1 cellular context compared by ENCODE assay signal in genomic region chr10:102112210-102112817, GRCh38.
A peak's percentile ranks its signal among the peaks of the same experiment; 100 is the strongest.
TF ChIP-seq lines count a peak whose summit lies in the region.

No MANE protein-coding gene starts in this region.

TF ChIP-seq in K562, 482 proteins besides CTCF, POLR2A, EP300 and RAD21 (continued from another document and continues in another):
- TF ChIP-seq HOMEZ (CRISPR knock-in tag; IDR thresholded peaks at IDR 0.05) (no peak), FOXO4 (CRISPR knock-in tag; IDR thresholded peaks at IDR 0.05) (no peak), NFE2L1 (tag; IDR thresholded peaks at IDR 0.05; ENCODE audit: borderline replicate concordance, low read depth) (no peak), POLR3A (IDR thresholded peaks at IDR 0.05; ENCODE audit: borderline replicate concordance, extremely low read depth, insufficient read depth, insufficient read length) (no peak), XRCC4 (IDR thresholded peaks at IDR 0.05; ENCODE audit: extremely low read depth, insufficient read depth, insufficient read length) (no peak), SRSF9 (IDR thresholded peaks at IDR 0.05; ENCODE audit: borderline replicate concordance, low read depth, low read length) (no peak), ZNF232 (CRISPR knock-in tag; IDR thresholded peaks at IDR 0.05) (no peak), MAFF (IDR thresholded peaks at IDR 0.05; ENCODE audit: low read length) (no peak), NR2C1 (IDR thresholded peaks at IDR 0.05) (0 out of 2 replicates have a peak, but pooled peaks have one; percentile 31), NR2C1 (tag; IDR thresholded peaks at IDR 0.05) (0 out of 2 replicates have a peak, but pooled peaks have one; percentile 18), CEBPG (CRISPR knock-in tag; IDR thresholded peaks at IDR 0.05) (no peak), CEBPG (tag; conservative IDR thresholded peaks at IDR 0.05 in 1 of 2, IDR thresholded peaks at IDR 0.05 in 1 of 2) (no peak), ZNF146 (CRISPR knock-in tag; IDR thresholded peaks at IDR 0.05; ENCODE audit: unreplicated experiment) (no peak), BRCA1 (IDR thresholded peaks at IDR 0.05) (no peak), BRCA1 (CRISPR knock-in tag; IDR thresholded peaks at IDR 0.05) (no peak), GATA2 (CRISPR knock-in tag; IDR thresholded peaks at IDR 0.05) (peak; percentile 84), RCOR1 (IDR thresholded peaks at IDR 0.05; ENCODE audit: borderline replicate concordance in 1 of 2, low read depth in 2 of 2, low read length in 2 of 2) (peak in 1 of 2 experiments; percentile 85; a peak in 2 of 4 replicates), PCBP2 (IDR thresholded peaks at IDR 0.05; ENCODE audit: low read depth, low read length, poor library complexity, severe bottlenecking) (no peak), ATF3 (IDR thresholded peaks at IDR 0.05) (no peak), ATF3 (CRISPR knock-in tag; conservative IDR thresholded peaks at IDR 0.05) (no peak), CREB1 (IDR thresholded peaks at IDR 0.05) (no peak), CREB1 (CRISPR knock-in tag; IDR thresholded peaks at IDR 0.05) (no peak), MED1 (CRISPR knock-in tag; IDR thresholded peaks at IDR 0.05; ENCODE audit: borderline replicate concordance) (no peak), FOSL1 (tag; conservative IDR thresholded peaks at IDR 0.05) (no peak), ZNF140 (CRISPR knock-in tag; IDR thresholded peaks at IDR 0.05) (no peak), SMAD1 (IDR thresholded peaks at IDR 0.05; ENCODE audit: low read depth, low read length, partially characterized antibody) (no peak), STAT6 (CRISPR knock-in tag; IDR thresholded peaks at IDR 0.05) (no peak), BMI1 (IDR thresholded peaks at IDR 0.05; ENCODE audit: low read length) (no peak), HNRNPLL (IDR thresholded peaks at IDR 0.05; ENCODE audit: low read depth, low read length, poor library complexity, severe bottlenecking) (no peak), PYGO2 (tag; IDR thresholded peaks at IDR 0.05) (no peak), SREBF2 (CRISPR knock-in tag; IDR thresholded peaks at IDR 0.05) (no peak), STAT5B (CRISPR knock-in tag; IDR thresholded peaks at IDR 0.05) (no peak), NUFIP1 (IDR thresholded peaks at IDR 0.05; ENCODE audit: partially characterized antibody) (no peak), MECOM (CRISPR knock-in tag; IDR thresholded peaks at IDR 0.05) (no peak), ZNF512 (tag; IDR thresholded peaks at IDR 0.05) (no peak), MAFG (tag; conservative IDR thresholded peaks at IDR 0.05) (no peak), PATZ1 (CRISPR knock-in tag; IDR thresholded peaks at IDR 0.05; ENCODE audit: borderline replicate concordance) (no peak), ADNP (tag; IDR thresholded peaks at IDR 0.05) (peak; percentile 97), ZNF41 (CRISPR knock-in tag; conservative IDR thresholded peaks at IDR 0.05) (no peak), GABPB2 (CRISPR knock-in tag; conservative IDR thresholded peaks at IDR 0.05) (no peak), E2F3 (CRISPR knock-in tag; IDR thresholded peaks at IDR 0.05) (no peak), FOXP1 (CRISPR knock-in tag; IDR thresholded peaks at IDR 0.05) (peak; percentile 33; the same call in 1 of the 2 replicates), NR2C2 (CRISPR knock-in tag; IDR thresholded peaks at IDR 0.05) (no peak), NR2C2 (tag; IDR thresholded peaks at IDR 0.05) (no peak; the same call in 1 of the 2 replicates), ELF4 (CRISPR knock-in tag; IDR thresholded peaks at IDR 0.05) (no peak), USF1 (CRISPR knock-in tag; IDR thresholded peaks at IDR 0.05) (no peak), FUS (optimal IDR thresholded peaks at IDR 0.05; ENCODE audit: low read depth, low read length) (no peak), ZNF212 (CRISPR knock-in tag; IDR thresholded peaks at IDR 0.05) (no peak), SMARCC2 (IDR thresholded peaks at IDR 0.05; ENCODE audit: low read depth) (no peak; the same call in 1 of the 2 replicates), POU5F1 (IDR thresholded peaks at IDR 0.05; ENCODE audit: borderline replicate concordance, low read depth, low read length, partially characterized antibody) (no peak), ERF (CRISPR knock-in tag; IDR thresholded peaks at IDR 0.05) (no peak), RBM39 (optimal IDR thresholded peaks at IDR 0.05; ENCODE audit: low read depth, low read length) (no peak), BRD4 (IDR thresholded peaks at IDR 0.05) (no peak), COPS2 (conservative IDR thresholded peaks at IDR 0.05) (no peak), ARHGAP35 (IDR thresholded peaks at IDR 0.05; ENCODE audit: partially characterized antibody) (no peak)
- TF ChIP-seq, protein P1, sequence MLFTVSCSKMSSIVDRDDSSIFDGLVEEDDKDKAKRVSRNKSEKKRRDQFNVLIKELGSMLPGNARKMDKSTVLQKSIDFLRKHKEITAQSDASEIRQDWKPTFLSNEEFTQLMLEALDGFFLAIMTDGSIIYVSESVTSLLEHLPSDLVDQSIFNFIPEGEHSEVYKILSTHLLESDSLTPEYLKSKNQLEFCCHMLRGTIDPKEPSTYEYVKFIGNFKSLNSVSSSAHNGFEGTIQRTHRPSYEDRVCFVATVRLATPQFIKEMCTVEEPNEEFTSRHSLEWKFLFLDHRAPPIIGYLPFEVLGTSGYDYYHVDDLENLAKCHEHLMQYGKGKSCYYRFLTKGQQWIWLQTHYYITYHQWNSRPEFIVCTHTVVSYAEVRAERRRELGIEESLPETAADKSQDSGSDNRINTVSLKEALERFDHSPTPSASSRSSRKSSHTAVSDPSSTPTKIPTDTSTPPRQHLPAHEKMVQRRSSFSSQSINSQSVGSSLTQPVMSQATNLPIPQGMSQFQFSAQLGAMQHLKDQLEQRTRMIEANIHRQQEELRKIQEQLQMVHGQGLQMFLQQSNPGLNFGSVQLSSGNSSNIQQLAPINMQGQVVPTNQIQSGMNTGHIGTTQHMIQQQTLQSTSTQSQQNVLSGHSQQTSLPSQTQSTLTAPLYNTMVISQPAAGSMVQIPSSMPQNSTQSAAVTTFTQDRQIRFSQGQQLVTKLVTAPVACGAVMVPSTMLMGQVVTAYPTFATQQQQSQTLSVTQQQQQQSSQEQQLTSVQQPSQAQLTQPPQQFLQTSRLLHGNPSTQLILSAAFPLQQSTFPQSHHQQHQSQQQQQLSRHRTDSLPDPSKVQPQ (CRISPR knock-in tag; IDR thresholded peaks at IDR 0.05; ENCODE audit: borderline replicate concordance), result no peak
- TF ChIP-seq, protein P2, sequence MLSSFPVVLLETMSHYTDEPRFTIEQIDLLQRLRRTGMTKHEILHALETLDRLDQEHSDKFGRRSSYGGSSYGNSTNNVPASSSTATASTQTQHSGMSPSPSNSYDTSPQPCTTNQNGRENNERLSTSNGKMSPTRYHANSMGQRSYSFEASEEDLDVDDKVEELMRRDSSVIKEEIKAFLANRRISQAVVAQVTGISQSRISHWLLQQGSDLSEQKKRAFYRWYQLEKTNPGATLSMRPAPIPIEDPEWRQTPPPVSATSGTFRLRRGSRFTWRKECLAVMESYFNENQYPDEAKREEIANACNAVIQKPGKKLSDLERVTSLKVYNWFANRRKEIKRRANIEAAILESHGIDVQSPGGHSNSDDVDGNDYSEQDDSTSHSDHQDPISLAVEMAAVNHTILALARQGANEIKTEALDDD (IDR thresholded peaks at IDR 0.05), result peak; percentile 79
- TF ChIP-seq, protein P3, sequence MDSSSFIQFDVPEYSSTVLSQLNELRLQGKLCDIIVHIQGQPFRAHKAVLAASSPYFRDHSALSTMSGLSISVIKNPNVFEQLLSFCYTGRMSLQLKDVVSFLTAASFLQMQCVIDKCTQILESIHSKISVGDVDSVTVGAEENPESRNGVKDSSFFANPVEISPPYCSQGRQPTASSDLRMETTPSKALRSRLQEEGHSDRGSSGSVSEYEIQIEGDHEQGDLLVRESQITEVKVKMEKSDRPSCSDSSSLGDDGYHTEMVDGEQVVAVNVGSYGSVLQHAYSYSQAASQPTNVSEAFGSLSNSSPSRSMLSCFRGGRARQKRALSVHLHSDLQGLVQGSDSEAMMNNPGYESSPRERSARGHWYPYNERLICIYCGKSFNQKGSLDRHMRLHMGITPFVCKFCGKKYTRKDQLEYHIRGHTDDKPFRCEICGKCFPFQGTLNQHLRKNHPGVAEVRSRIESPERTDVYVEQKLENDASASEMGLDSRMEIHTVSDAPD (CRISPR knock-in tag; IDR thresholded peaks at IDR 0.05), result no peak
